ENCODE assay signal across 17 cellular contexts in the genomic region with DNA sequence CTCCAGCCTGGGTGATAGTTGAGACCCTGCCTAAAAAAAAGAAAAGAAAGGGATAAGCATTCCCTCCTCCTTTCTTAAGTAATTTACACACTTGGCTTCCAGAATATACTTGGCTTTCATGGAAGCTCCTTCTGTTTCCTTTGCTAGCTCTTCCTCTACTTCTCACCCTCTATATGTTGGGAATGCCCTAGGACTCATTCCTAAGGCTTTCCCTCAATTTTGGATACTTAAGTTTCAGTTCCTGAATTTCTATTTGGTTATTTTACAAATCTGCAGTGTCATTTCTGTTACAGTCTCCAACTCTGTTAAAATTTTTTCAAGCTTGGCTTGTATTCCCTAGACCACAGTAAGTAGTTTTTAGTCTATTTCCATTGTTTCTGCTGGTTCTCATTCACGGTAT. TPM values are rescaled to one million over a fixed set of nuclear protein-coding genes. Genes with fewer than 3 reads are reported as not detected.
DNase-seq lines count a peak whose midpoint lies in the region; ATAC-seq, FAIRE-seq and TF ChIP-seq lines count a peak whose summit lies in the region.
"Had no signal": no experiment of that assay in that cellular context is flagged by ENCODE, and none has a peak within 500 bp of the region (broad histone marks: within the 10 kb centered on the region; RNA-seq: fewer than 3 reads in every experiment).

No MANE protein-coding gene starts in this region.

- H3K27me3 Mint-ChIP-seq in T-helper 2 cell treated with Interferon-gamma antibody and Interleukin-4, amounts not matched to agents 5 μg/mL and 100 μg/mL, for 36 hours (ENCODE audit: low read depth): no peaks in the 10 kb centered on the region
- H3K27me3 Mint-ChIP-seq in activated T-helper 2 cell treated with anti-CD3 and anti-CD28 coated beads, Interferon-gamma antibody, Interleukin-2, Interleukin-4, amounts not matched to agents 10 μg/mL and 5 μg/mL and 100 μg/mL, durations not matched to agents 14 hours and 24 hours and 36 hours (ENCODE audit: low read depth): no peaks in the 10 kb centered on the region
- H3K27me3 Mint-ChIP-seq in nephron progenitor cell (ENCODE audit: low read depth, poor library complexity): no peaks in the 10 kb centered on the region

- H3K36me3 Mint-ChIP-seq in T-helper 2 cell treated with Interferon-gamma antibody and Interleukin-4, amounts not matched to agents 5 μg/mL and 100 μg/mL, for 36 hours (ENCODE audit: low read depth): peaks cover 34% of the 10 kb centered on the region
- peaks cover 54% of the 10 kb centered on the region for H3K36me3 Mint-ChIP-seq in activated T-helper 2 cell treated with anti-CD3 and anti-CD28 coated beads, Interferon-gamma antibody, Interleukin-2, Interleukin-4, amounts not matched to agents 10 μg/mL and 5 μg/mL and 100 μg/mL, durations not matched to agents 14 hours and 24 hours and 36 hours (ENCODE audit: low read depth)
- peaks cover 81% of the 10 kb centered on the region for H3K36me3 Mint-ChIP-seq in nephron progenitor cell (ENCODE audit: low read depth)

- TF ChIP-seq CTCF in nephron progenitor cell (IDR thresholded peaks at IDR 0.05): no peak

- ATAC-seq in GM18867 (IDR thresholded peaks at IDR 0.05; ENCODE audit: unreplicated experiment): no peak

- intact Hi-C loops in activated T-helper 2 cell treated with anti-CD3 and anti-CD28 coated beads, Interferon-gamma antibody, Interleukin-2, Interleukin-4, amounts not matched to agents 10 μg/mL and 5 μg/mL and 100 μg/mL, durations not matched to agents 14 hours and 24 hours and 36 hours (cut with micrococcal nuclease): no loop called here

- no peak for TF ChIP-seq POLR2A in GM12891 (IDR thresholded peaks at IDR 0.05; ENCODE audit: low read depth, low read length)

- no peak for FAIRE-seq in GM12891 (lab: Jason Lieb, UNC)

- DNase-seq in T-helper 2 cell treated with Interferon-gamma antibody and Interleukin-4, amounts not matched to agents 5 μg/mL and 100 μg/mL, for 36 hours (ENCODE audit: low spot score): no peak
- DNase-seq in T-helper 2 cell (no peak), GM12891 (ENCODE audit: insufficient read length, low spot score) (no peak), nephron progenitor cell (no peak), globus pallidus (ENCODE audit: low spot score) (no peak), NK-92 (lab: John Stamatoyannopoulos, UW; ENCODE audit: unreplicated experiment) (no peak)
- no peak for DNase-seq in activated T-helper 2 cell treated with anti-CD3 and anti-CD28 coated beads, Interferon-gamma antibody, Interleukin-2, Interleukin-4, amounts not matched to agents 10 μg/mL and 5 μg/mL and 100 μg/mL, durations not matched to agents 14 hours and 24 hours and 36 hours (ENCODE audit: low spot score)
- DNase-seq: caudate nucleus; EL; midbrain; NCI-H1092 treated with DMSO at 0.1 percent for 48 hours; NCI-H526 treated with DMSO at 0.1 percent for 48 hours; ovary; stimulated activated CD4-positive, alpha-beta T cell treated with anti-CD3 and anti-CD28 coated beads, Interleukin-4, amount 100 ng/mL, for 24 hours; stimulated activated CD8-positive, alpha-beta memory T cell treated with anti-CD3 and anti-CD28 coated beads, Interleukin-4, amount 100 ng/mL, for 48 hours; tibial artery had no signal

- H3K4me3 Mint-ChIP-seq in T-helper 2 cell treated with Interferon-gamma antibody and Interleukin-4, amounts not matched to agents 5 μg/mL and 100 μg/mL, for 36 hours: no peak overlapping the region
- H3K4me3 Mint-ChIP-seq in activated T-helper 2 cell treated with anti-CD3 and anti-CD28 coated beads, Interferon-gamma antibody, Interleukin-2, Interleukin-4, amounts not matched to agents 10 μg/mL and 5 μg/mL and 100 μg/mL, durations not matched to agents 14 hours and 24 hours and 36 hours (ENCODE audit: low read depth): no peak overlapping the region
- H3K4me3 Mint-ChIP-seq in nephron progenitor cell: no peak overlapping the region

- H3K4me1 Mint-ChIP-seq in T-helper 2 cell treated with Interferon-gamma antibody and Interleukin-4, amounts not matched to agents 5 μg/mL and 100 μg/mL, for 36 hours (ENCODE audit: low read depth): peaks cover 44% of the 10 kb centered on the region
- peaks cover 55% of the 10 kb centered on the region for H3K4me1 Mint-ChIP-seq in activated T-helper 2 cell treated with anti-CD3 and anti-CD28 coated beads, Interferon-gamma antibody, Interleukin-2, Interleukin-4, amounts not matched to agents 10 μg/mL and 5 μg/mL and 100 μg/mL, durations not matched to agents 14 hours and 24 hours and 36 hours (ENCODE audit: low read depth)
- H3K4me1 Mint-ChIP-seq in nephron progenitor cell: peaks cover 30% of the 10 kb centered on the region

- no peaks in the 10 kb centered on the region for H3K9me3 Mint-ChIP-seq in T-helper 2 cell treated with Interferon-gamma antibody and Interleukin-4, amounts not matched to agents 5 μg/mL and 100 μg/mL, for 36 hours
- no peaks in the 10 kb centered on the region for H3K9me3 Mint-ChIP-seq in activated T-helper 2 cell treated with anti-CD3 and anti-CD28 coated beads, Interferon-gamma antibody, Interleukin-2, Interleukin-4, amounts not matched to agents 10 μg/mL and 5 μg/mL and 100 μg/mL, durations not matched to agents 14 hours and 24 hours and 36 hours
- no peaks in the 10 kb centered on the region for H3K9me3 Mint-ChIP-seq in nephron progenitor cell

- H3K27ac Mint-ChIP-seq in T-helper 2 cell treated with Interferon-gamma antibody and Interleukin-4, amounts not matched to agents 5 μg/mL and 100 μg/mL, for 36 hours: peak overlapping the region; percentile 6
- H3K27ac Mint-ChIP-seq in activated T-helper 2 cell treated with anti-CD3 and anti-CD28 coated beads, Interferon-gamma antibody, Interleukin-2, Interleukin-4, amounts not matched to agents 10 μg/mL and 5 μg/mL and 100 μg/mL, durations not matched to agents 14 hours and 24 hours and 36 hours: peak overlapping the region; percentile 77
- peak overlapping the region; percentile 60 for H3K27ac Mint-ChIP-seq in nephron progenitor cell

TF ChIP-seq in GM12891, 5 proteins besides CTCF, POLR2A, EP300 and RAD21:
- TF ChIP-seq POLR2AphosphoS5 (IDR thresholded peaks at IDR 0.05; ENCODE audit: low read depth, low read length) (no peak), TAF1 (IDR thresholded peaks at IDR 0.05; ENCODE audit: low read depth, low read length) (no peak), SPI1 (IDR thresholded peaks at IDR 0.05; ENCODE audit: low read depth, low read length) (peak; percentile 83)

RNA-seq across cellular contexts. Expression of gene SP3, which starts 23.6 kb away (rescaled TPM):
- 19.9 TPM for polyA plus RNA-seq in GM12891 (2012; ENCODE audit: low read depth, missing spikeins)
- total RNA-seq in activated T-helper 2 cell treated with anti-CD3 and anti-CD28 coated beads, Interferon-gamma antibody, Interleukin-2, Interleukin-4, amounts not matched to agents 10 μg/mL and 5 μg/mL and 100 μg/mL, durations not matched to agents 14 hours and 24 hours and 36 hours: 104 and 105 TPM in 2 replicates

Comparison
In these comparisons a context has a peak if more than half of its experiments do, and no peak if none do; other contexts are left out.
1. H3K27ac Mint-ChIP-seq: peak in every context shown above with its lines; median percentile 77 in activated T-helper 2 cell treated with anti-CD3 and anti-CD28 coated beads, Interferon-gamma antibody, Interleukin-2, Interleukin-4, amounts not matched to agents 10 μg/mL and 5 μg/mL and 100 μg/mL, durations not matched to agents 14 hours and 24 hours and 36 hours; 60 in nephron progenitor cell; 6 in T-helper 2 cell treated with Interferon-gamma antibody and Interleukin-4, amounts not matched to agents 5 μg/mL and 100 μg/mL, for 36 hours.